ENCODE assay signal across 17 cellular contexts in genomic region chr10:126390324-126390723, GRCh38. TPM values are rescaled to one million over a fixed set of nuclear protein-coding genes. Genes with fewer than 3 reads are reported as not detected.
"Had no signal": no experiment of that assay in that cellular context is flagged by ENCODE, and none has a peak within 500 bp of the region (broad histone marks: within the 10 kb centered on the region; RNA-seq: fewer than 3 reads in every experiment).

No MANE protein-coding gene starts in this region.

- ATAC-seq: activated CD4-positive, CD25-positive, alpha-beta regulatory T cell treated with anti-CD3 and anti-CD28 coated beads, Interleukin-2, amount 50 U/mL, for 24 hours; esophagus mucosa; left ventricle myocardium superior; mucosa of descending colon; naive thymus-derived CD4-positive, alpha-beta T cell had no signal

- H3K36me3 Mint-ChIP-seq: activated naive CD8-positive, alpha-beta T cell had no signal

- H3K36me3 ChIP-seq: transverse colon had no signal

- H3K27ac ChIP-seq: coronary artery, transverse colon had no signal

- H3K4me3 ChIP-seq: coronary artery, mucosa of descending colon, transverse colon had no signal

- DNase-seq: activated CD4-positive, alpha-beta T cell treated with anti-CD3 and anti-CD28 coated beads, Interleukin-2, amount 10 ng/mL, durations not matched to agents 7 days and 5 days; activated CD8-positive, alpha-beta memory T cell treated with anti-CD3 and anti-CD28 coated beads, Interleukin-2, amount 50 U/mL, for 48 hours; activated gamma-delta T cell treated with Interleukin-2 at 50 U/mL for 16 hours; amniotic stem cell; left ventricle myocardium superior; mucosa of descending colon; naive thymus-derived CD4-positive, alpha-beta T cell; occipital lobe; stimulated activated CD4-positive, alpha-beta T cell treated with anti-CD3 and anti-CD28 coated beads, Interleukin-12 subunit alpha, Interleukin-12 subunit beta, amount 100 ng/mL, for 4 hours; stimulated activated CD4-positive, alpha-beta T cell treated with anti-CD3 and anti-CD28 coated beads, Interleukin-1b, Interleukin-23, amount 100 ng/mL, for 48 hours; stimulated activated CD8-positive, alpha-beta memory T cell treated with anti-CD3 and anti-CD28 coated beads, Interleukin-4, amount 100 ng/mL, for 48 hours; stimulated activated naive CD4-positive, alpha-beta T cell treated with Interleukin-2 at 50 U/mL for 16 hours; transverse colon had no signal

- H3K4me3 Mint-ChIP-seq: activated CD4-positive, alpha-beta T cell treated with anti-CD3 and anti-CD28 coated beads, Interleukin-2, amount 10 ng/mL, durations not matched to agents 7 days and 5 days; activated naive CD8-positive, alpha-beta T cell; naive thymus-derived CD4-positive, alpha-beta T cell had no signal

- H3K27ac Mint-ChIP-seq: activated CD4-positive, alpha-beta T cell treated with anti-CD3 and anti-CD28 coated beads, Interleukin-2, amount 10 ng/mL, durations not matched to agents 7 days and 5 days; activated naive CD8-positive, alpha-beta T cell; naive thymus-derived CD4-positive, alpha-beta T cell had no signal

- H3K9me3 ChIP-seq: mucosa of descending colon, transverse colon had no signal

RNA-seq across cellular contexts. Expression of gene ADAM12, which starts 2.0 kb away (rescaled TPM):
- polyA plus RNA-seq: naive thymus-derived CD4-positive, alpha-beta T cell had no signal
